ENCODE assay signal across 21 cellular contexts in genomic region chr1:192632188-192632587, GRCh38. TPM values are rescaled to one million over a fixed set of nuclear protein-coding genes. Genes with fewer than 3 reads are reported as not detected.
DNase-seq lines count a peak whose midpoint lies in the region; ATAC-seq, FAIRE-seq and TF ChIP-seq lines count a peak whose summit lies in the region.
"Had no signal": no experiment of that assay in that cellular context is flagged by ENCODE, and none has a peak within 500 bp of the region (broad histone marks: within the 10 kb centered on the region; RNA-seq: fewer than 3 reads in every experiment).

No MANE protein-coding gene starts in this region.

- H3K4me1 Mint-ChIP-seq in nephron progenitor cell: peaks cover 42% of the 10 kb centered on the region
- H3K4me1 Mint-ChIP-seq: CD14-positive monocyte had no signal

- H3K27ac ChIP-seq in HUES6 (ENCODE audit: low read depth, low read length) (peak overlapping the region; percentile 42; the same call in 1 of the 2 replicates), OCI-LY7 (ENCODE audit: low read depth, low read length, poor library complexity, severe bottlenecking) (peak overlapping the region; percentile 100)
- H3K27ac ChIP-seq: HL-60 had no signal

- H3K36me3 ChIP-seq in HUES6 (ENCODE audit: control insufficient read depth, insufficient read depth, low read length): no peaks in the 10 kb centered on the region
- no peaks in the 10 kb centered on the region for H3K36me3 ChIP-seq in OCI-LY7 (ENCODE audit: insufficient read depth, low read length)
- H3K36me3 ChIP-seq: HAP-1 had no signal

- H3K9me3 Mint-ChIP-seq in nephron progenitor cell: no peaks in the 10 kb centered on the region

- FAIRE-seq in GM12892 (lab: Jason Lieb, UNC): no peak
- FAIRE-seq: HTR-8/SVneo, RCC 7860 had no signal

- no peaks in the 10 kb centered on the region for H3K27me3 Mint-ChIP-seq in nephron progenitor cell (ENCODE audit: low read depth, poor library complexity)

- TF ChIP-seq CTCF in OCI-LY7 (conservative IDR thresholded peaks at IDR 0.05; ENCODE audit: low read length) (no peak), choroid plexus epithelial cell (conservative IDR thresholded peaks at IDR 0.05; ENCODE audit: low read depth, low read length) (no peak), nephron progenitor cell (IDR thresholded peaks at IDR 0.05) (no peak)

- peak overlapping the region; percentile 79 for H2AFZ ChIP-seq in OCI-LY7 (ENCODE audit: low read length)

- H3K27ac Mint-ChIP-seq in nephron progenitor cell: peak overlapping the region; percentile 59
- H3K27ac Mint-ChIP-seq: CD14-positive monocyte had no signal

- H3K4me1 ChIP-seq in HUES6 (ENCODE audit: control insufficient read depth, insufficient read depth, low read length) (peaks cover 17% of the 10 kb centered on the region; the same call in 1 of the 2 replicates), OCI-LY7 (ENCODE audit: insufficient read depth, low read length, poor library complexity, severe bottlenecking) (peaks cover 80% of the 10 kb centered on the region)
- H3K4me1 ChIP-seq: HAP-1 had no signal

- intact Hi-C loops in OCI-LY7 (cut with micrococcal nuclease; ENCODE audit: unreplicated experiment): loop anchor here (10.0 kb wide), 2 partner anchors 1593 to 1653 kb away; no protein-coding TSS in a partner anchor

- DNase-seq in OCI-LY7 (ENCODE audit: low spot score) (no peak), choroid plexus epithelial cell (ENCODE audit: low read depth) (peak; percentile 34), nephron progenitor cell (no peak), D341Med (ENCODE audit: low spot score) (no peak), dermis blood vessel endothelial cell (no peak), GM12892 (ENCODE audit: insufficient read length) (no peak)
- DNase-seq: AML-193, EL, NCI-H1417 treated with DMSO at 0.1 percent for 48 hours, NCI-H2029, NCI-H2171, NCI-H774, SHP77 had no signal

- H3K36me3 Mint-ChIP-seq in nephron progenitor cell (ENCODE audit: low read depth): no peaks in the 10 kb centered on the region
- H3K36me3 Mint-ChIP-seq: CD14-positive monocyte had no signal

- H3K9me2 ChIP-seq in OCI-LY7 (ENCODE audit: insufficient read depth, low read length): no peaks in the 10 kb centered on the region

- H3K79me2 ChIP-seq in OCI-LY7 (ENCODE audit: insufficient read depth, low read depth, low read length): peaks cover 83% of the 10 kb centered on the region

- no peak overlapping the region for H3K4me3 ChIP-seq in HUES6 (ENCODE audit: low read depth, low read length)
- H3K4me3 ChIP-seq in OCI-LY7 (ENCODE audit: low read depth, low read length, poor library complexity, severe bottlenecking): peak overlapping the region; percentile 80
- no peak overlapping the region for H3K4me3 ChIP-seq in choroid plexus epithelial cell (ENCODE audit: low read depth, low read length)
- H3K4me3 ChIP-seq: HAP-1 had no signal

- H3K4me2 ChIP-seq in OCI-LY7 (ENCODE audit: low read length): peak overlapping the region; percentile 85

- POLR2A ChIA-PET in OCI-LY7 (lab: Charles Lee): interaction anchor here (0.7 to 9.7 kb wide), 10 partner anchors 7 to 175 kb away, joined by 3 to 211 read pairs (median 10); partner anchors contain the start of genes RGS13 and RGS2

- no peak for TF ChIP-seq POLR2A in GM12892 (IDR thresholded peaks at IDR 0.05; ENCODE audit: low read depth, low read length)

- no peak for ATAC-seq in activated CD4-positive, CD25-positive, alpha-beta regulatory T cell treated with anti-CD3 and anti-CD28 coated beads, Interleukin-2, amount 50 U/mL, for 24 hours

- H3K27me3 ChIP-seq in HUES6 (ENCODE audit: control insufficient read depth, insufficient read depth, low read length): no peaks in the 10 kb centered on the region

- H3K4me3 Mint-ChIP-seq in nephron progenitor cell: no peak overlapping the region
- H3K4me3 Mint-ChIP-seq: CD14-positive monocyte had no signal

- CTCF ChIA-PET in OCI-LY7 (lab: Charles Lee; ENCODE audit: unreplicated experiment): interaction anchor here (0.6 kb wide), 1 partner anchor 37 kb away, joined by 4 read pairs; no protein-coding TSS in a partner anchor

- BruUV-seq in OCI-LY7 (replicated peaks; lab: Mats Ljungman, UMichigan): no TSS peak

- no peak overlapping the region for H3K9ac ChIP-seq in HUES6 (ENCODE audit: low read length)

- no peaks in the 10 kb centered on the region for H4K20me1 ChIP-seq in OCI-LY7 (ENCODE audit: insufficient read depth, low read length)

- H3K9me3 ChIP-seq in HUES6 (ENCODE audit: control insufficient read depth, insufficient read depth, low read depth, low read length): no peaks in the 10 kb centered on the region
- H3K9me3 ChIP-seq in OCI-LY7 (ENCODE audit: low read length): no peaks in the 10 kb centered on the region
- H3K9me3 ChIP-seq: HAP-1 had no signal

RNA-seq across cellular contexts. Expression of gene RGS13, which starts 3.8 kb away (rescaled TPM):
- total RNA-seq in OCI-LY7 (2014; rRNA removed; shearing (Covaris generic)): 80.4 and 83.0 TPM in 2 replicates
- total RNA-seq in OCI-LY7 (2022): 214 and 245 TPM in 2 replicates
- not detected in 2 replicates for total RNA-seq in dermis blood vessel endothelial cell
- polyA plus RNA-seq in GM12892 (2012; ENCODE audit: missing spikeins): 0.21 TPM
- total RNA-seq: NCI-H460 had no signal
- polyA plus RNA-seq: CD14-positive monocyte had no signal

RNA-seq across cellular contexts. Expression of gene RGS1, which starts 56.6 kb away (rescaled TPM):
- total RNA-seq in OCI-LY7 (2014; rRNA removed; shearing (Covaris generic)): 0.79 and 0.85 TPM in 2 replicates
- total RNA-seq in OCI-LY7 (2022): 0.37 TPM in 1 of 2 replicates, not detected in the other
- total RNA-seq in dermis blood vessel endothelial cell: not detected in 2 replicates
- polyA plus RNA-seq in GM12892 (2012; ENCODE audit: missing spikeins): 434 TPM
- total RNA-seq: NCI-H460 had no signal

Comparison
In these comparisons a context has a peak if more than half of its experiments do, and no peak if none do; other contexts are left out.
1. RNA of gene RGS13, which starts 3.8 kb away (total RNA-seq): 80.4 to 245 TPM in OCI-LY7; not detected in dermis blood vessel endothelial cell; every median in the first group is over 10 times any median in the second.